28 cellular contexts compared by ENCODE assay signal in the genomic region with DNA sequence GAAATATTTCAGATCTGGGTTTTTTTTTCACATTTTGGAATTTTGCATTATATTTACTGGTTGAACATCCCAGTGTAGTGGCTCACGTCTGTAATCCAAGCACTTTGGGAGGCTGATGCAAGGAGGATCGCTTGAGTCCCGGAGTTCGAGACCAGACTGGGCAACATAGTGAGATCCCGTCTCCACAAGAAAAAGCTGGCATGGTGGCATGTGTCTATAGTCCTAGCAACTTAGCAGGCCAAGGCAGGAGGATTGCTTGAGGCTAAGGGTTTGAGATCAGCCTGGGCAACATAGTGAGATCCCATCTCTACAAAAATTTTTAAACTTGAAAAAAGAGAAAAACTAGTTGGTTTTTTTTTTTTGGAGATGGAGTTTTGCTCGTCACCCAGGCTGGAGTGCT. TPM values are rescaled to one million over a fixed set of nuclear protein-coding genes. Genes with fewer than 3 reads are reported as not detected.
"Had no signal": no experiment of that assay in that cellular context is flagged by ENCODE, and none has a peak within 500 bp of the region (broad histone marks: within the 10 kb centered on the region; RNA-seq: fewer than 3 reads in every experiment).

No MANE protein-coding gene starts in this region.

- H3K9ac ChIP-seq: parathyroid adenoma had no signal

- H3K27me3 Mint-ChIP-seq: dendritic cell treated with granulocyte-macrophage colony-stimulating factor and Interleukin-4, amounts not matched to agents 40 ng/mL and 50 ng/mL, for 4 days; memory B cell; progenitor cell of endocrine pancreas had no signal

- H3K79me2 ChIP-seq: parathyroid adenoma had no signal

- H3K9me3 Mint-ChIP-seq: dendritic cell treated with granulocyte-macrophage colony-stimulating factor and Interleukin-4, amounts not matched to agents 40 ng/mL and 50 ng/mL, for 4 days; endodermal cell; memory B cell; natural killer cell; stimulated activated effector memory CD8-positive, alpha-beta T cell treated with anti-CD3 and anti-CD28 coated beads, Interleukin-12 subunit alpha, Interleukin-12 subunit beta, amount 100 ng/mL, for 72 hours had no signal

- H3K27me3 ChIP-seq: colonic mucosa, gastrocnemius medialis, testis, tibial artery, upper lobe of left lung had no signal

- H3K27ac Mint-ChIP-seq: endodermal cell, memory B cell had no signal

- H3K27ac ChIP-seq: colonic mucosa, epithelial cell of prostate, gastrocnemius medialis, parathyroid adenoma, testis, tibial artery, upper lobe of left lung had no signal

- H3K4me3 ChIP-seq: colonic mucosa, gastrocnemius medialis, lung, smooth muscle cell, testis, tibial artery, upper lobe of left lung had no signal

- H3K4me1 ChIP-seq: parathyroid adenoma, testis had no signal

- ATAC-seq: esophagus mucosa; gastrocnemius medialis; left ventricle myocardium superior; natural killer cell; sciatic nerve; stimulated activated effector memory CD8-positive, alpha-beta T cell treated with anti-CD3 and anti-CD28 coated beads, Interleukin-12 subunit alpha, Interleukin-12 subunit beta, amount 100 ng/mL, for 72 hours; stimulated activated naive CD8-positive, alpha-beta T cell treated with anti-CD3 and anti-CD28 coated beads, Interleukin-15, Interleukin-2, amounts not matched to agents 100 U/mL and 50 U/mL, for 24 hours had no signal

- H2AFZ ChIP-seq: parathyroid adenoma had no signal

- H3K36me3 Mint-ChIP-seq: natural killer cell had no signal

- H3K36me3 ChIP-seq: colonic mucosa had no signal

- FAIRE-seq: keratinocyte, urothelium cell line had no signal

- DNase-seq: colonic mucosa; effector CD8-positive, alpha-beta T cell; endodermal cell; foreskin fibroblast; gastrocnemius medialis; head of caudate nucleus; left ventricle myocardium superior; natural killer cell; stimulated activated CD4-positive, alpha-beta T cell treated with anti-CD3 and anti-CD28 coated beads, Interleukin-12 subunit alpha, Interleukin-12 subunit beta, amount 100 ng/mL, for 4 hours; stimulated activated CD4-positive, alpha-beta T cell treated with anti-CD3 and anti-CD28 coated beads, Interleukin-1b, Interleukin-23, amount 100 ng/mL, for 48 hours; stimulated activated CD4-positive, alpha-beta T cell treated with anti-CD3 and anti-CD28 coated beads, Interleukin-4, amount 100 ng/mL, for 24 hours; stimulated activated naive CD8-positive, alpha-beta T cell treated with anti-CD3 and anti-CD28 coated beads, Interleukin-15, Interleukin-2, amounts not matched to agents 100 U/mL and 50 U/mL, for 24 hours; substantia nigra; testis; tibial artery; upper lobe of left lung had no signal

- H3K4me3 Mint-ChIP-seq: dendritic cell treated with granulocyte-macrophage colony-stimulating factor and Interleukin-4, amounts not matched to agents 40 ng/mL and 50 ng/mL, for 4 days; endodermal cell; memory B cell; natural killer cell; stimulated activated effector memory CD8-positive, alpha-beta T cell treated with anti-CD3 and anti-CD28 coated beads, Interleukin-12 subunit alpha, Interleukin-12 subunit beta, amount 100 ng/mL, for 72 hours had no signal

- H3K4me2 ChIP-seq: smooth muscle cell had no signal

- H3K9me3 ChIP-seq: colonic mucosa, gastrocnemius medialis, testis, tibial artery, upper lobe of left lung had no signal

RNA-seq across cellular contexts. Expression of a gene that starts 38.4 kb away (rescaled TPM):
- total RNA-seq: smooth muscle cell had no signal
- polyA plus RNA-seq: smooth muscle cell had no signal
